ENCODE assay signal across 10 cellular contexts in the genomic region with DNA sequence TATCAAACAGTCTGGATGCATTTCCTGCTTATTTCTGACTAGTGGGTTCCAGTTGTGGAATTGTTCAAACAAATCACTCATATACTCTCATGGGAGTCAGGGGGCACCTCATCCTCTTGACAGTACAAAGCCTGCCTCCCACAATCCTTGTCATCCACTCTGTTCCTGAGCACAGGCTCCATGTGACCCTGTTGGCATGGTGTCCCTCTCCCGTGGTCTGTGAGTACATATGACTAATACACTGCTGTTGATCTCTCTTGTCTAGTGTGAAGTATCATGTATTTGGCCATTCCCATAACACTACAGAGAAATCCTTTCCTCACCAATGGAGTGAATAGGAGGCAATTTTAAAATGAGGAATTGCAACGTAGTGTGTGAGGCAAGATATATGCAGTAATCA.
A peak's percentile ranks its signal among the peaks of the same experiment; 100 is the strongest.
DNase-seq lines count a peak whose midpoint lies in the region; ATAC-seq and TF ChIP-seq lines count a peak whose summit lies in the region.
"Had no signal": no experiment of that assay in that cellular context is flagged by ENCODE, and none has a peak within 500 bp of the region (broad histone marks: within the 10 kb centered on the region; RNA-seq: fewer than 3 reads in every experiment).

No MANE protein-coding gene starts in this region.

- intact Hi-C loops in right cardiac atrium (cut with DNase I): no loop called here

- DNase-seq in HK-2 (ENCODE audit: unreplicated experiment) (peak; percentile 83), brain pericyte (ENCODE audit: low read depth, low spot score) (peak; percentile 53), right cardiac atrium (peak in 2 of 3 donors; percentile 40 to 52), thoracic aorta (ENCODE audit: low spot score) (peak; percentile 64), DMS114 treated with DMSO at 0.1 percent for 48 hours (lab: John Stamatoyannopoulos, UW; ENCODE audit: unreplicated experiment) (no peak), DMS153 treated with DMSO at 0.1 percent for 48 hours (lab: John Stamatoyannopoulos, UW; ENCODE audit: unreplicated experiment) (no peak)
- DNase-seq in activated CD4-positive, alpha-beta T cell treated with anti-CD3 and anti-CD28 coated beads, Interleukin-2, amount 50 U/mL, for 48 hours: no peak
- DNase-seq: activated T-cell treated with anti-CD3 and anti-CD28 coated beads, Interleukin-2, amount 50 U/mL, for 4 hours; esophagus squamous epithelium had no signal

- H3K4me3 ChIP-seq in right cardiac atrium (ENCODE audit: low read length) (no peak overlapping the region), thoracic aorta (no peak overlapping the region)
- H3K4me3 ChIP-seq: esophagus squamous epithelium, neural progenitor cell had no signal

- H3K36me3 ChIP-seq in thoracic aorta: no peaks in the 10 kb centered on the region
- H3K36me3 ChIP-seq: esophagus squamous epithelium, neural progenitor cell had no signal

- H3K27ac ChIP-seq in right cardiac atrium (ENCODE audit: low read length) (no peak overlapping the region), thoracic aorta (no peak overlapping the region)
- H3K27ac ChIP-seq: neural progenitor cell had no signal

- WGBS in right cardiac atrium: 48% methylated on average over 2 of the region's 2 CpGs

- H3K27me3 ChIP-seq in right cardiac atrium (ENCODE audit: control insufficient read depth, insufficient read depth): no peaks in the 10 kb centered on the region
- no peaks in the 10 kb centered on the region for H3K27me3 ChIP-seq in thoracic aorta (replicated peaks; ENCODE audit: insufficient read depth)
- H3K27me3 ChIP-seq: esophagus squamous epithelium, neural progenitor cell had no signal

- H3K4me1 ChIP-seq in right cardiac atrium (ENCODE audit: control insufficient read depth, insufficient read depth, low read length): no peaks in the 10 kb centered on the region
- peaks cover 6 to 27% of the 10 kb centered on the region in 2 donors for H3K4me1 ChIP-seq in thoracic aorta (ENCODE audit: control insufficient read depth in 1 of 2, low read depth in 2 of 2)

- no peak for TF ChIP-seq CTCF in thoracic aorta (IDR thresholded peaks at IDR 0.05)

- ATAC-seq in right cardiac atrium: peak; percentile 55 to 75
- peak; percentile 53 for ATAC-seq in thoracic aorta (ENCODE audit: insufficient number of reproducible peaks, low FRiP score, low read depth)
- ATAC-seq: activated T-cell treated with anti-CD3 and anti-CD28 coated beads, Interleukin-2, amount 50 U/mL, for 4 hours had no signal

- H3K9me3 ChIP-seq in right cardiac atrium (ENCODE audit: control insufficient read depth, low read length) (no peaks in the 10 kb centered on the region), thoracic aorta (no peaks in the 10 kb centered on the region)
- H3K9me3 ChIP-seq: esophagus squamous epithelium had no signal

Comparison
In these comparisons a context has a peak if more than half of its experiments do, and no peak if none do; other contexts are left out.
1. DNase-seq: peak in HK-2 (single experiment), brain pericyte (single experiment), right cardiac atrium (2 of 3) and thoracic aorta (single experiment); none in DMS114 treated with DMSO at 0.1 percent for 48 hours (single experiment), DMS153 treated with DMSO at 0.1 percent for 48 hours (single experiment) and activated CD4-positive, alpha-beta T cell treated with anti-CD3 and anti-CD28 coated beads, Interleukin-2, amount 50 U/mL, for 48 hours (0 of 2).